8 cellular contexts compared by ENCODE assay signal in genomic region chr9:112378441-112379176, GRCh38. TPM values are rescaled to one million over a fixed set of nuclear protein-coding genes. Genes with fewer than 3 reads are reported as not detected.
DNase-seq lines count a peak whose midpoint lies in the region; TF ChIP-seq lines count a peak whose summit lies in the region.

No MANE protein-coding gene starts in this region.

- H3K4me3 ChIP-seq in GM12864 (ENCODE audit: low read depth, low read length) (peak overlapping the region; percentile 62), HFF-Myc (replicated peaks; ENCODE audit: low read depth, low read length) (peak overlapping the region; percentile 88), adrenal gland (peak overlapping the region in 3 of 4 donors; percentile 56 to 87 (median 75))

- no peak for TF ChIP-seq POLR2A in adrenal gland (IDR thresholded peaks at IDR 0.05)

- 12 to 17% (median 14%) methylated on average over 24 of the region's 24 CpGs for WGBS in adrenal gland, 4 donors

- intact Hi-C loops in adrenal gland (cut with DNase I), result no loop called here

- TF ChIP-seq CTCF in GM12864 (IDR thresholded peaks at IDR 0.05; ENCODE audit: low read depth, low read length, missing control alignments), result no peak
- no peak for TF ChIP-seq CTCF in HFF-Myc (IDR thresholded peaks at IDR 0.05; ENCODE audit: low read depth, low read length, missing control alignments)
- no peak for TF ChIP-seq CTCF in adrenal gland (IDR thresholded peaks at IDR 0.05)

- H3K27me3 ChIP-seq in adrenal gland, result no peaks in the 10 kb centered on the region

- peaks cover 33 to 46% of the 10 kb centered on the region in 2 donors for H3K4me1 ChIP-seq in adrenal gland (replicated peaks in 1 of 2)

- DNase-seq in GM12864 (ENCODE audit: low read depth) (no peak), HFF-Myc (ENCODE audit: extremely low read depth, low read depth) (no peak), NCI-H526 treated with DMSO at 0.1 percent for 48 hours (lab: John Stamatoyannopoulos, UW) (peak; percentile 6), adrenal gland (peak in 3 of 7 donors; percentile 11 to 58 (median 20)), iPS-NIHi11 (ENCODE audit: low spot score) (peak; percentile 10), HuH-7.5 (ENCODE audit: low spot score) (no peak), NCI-H1694 treated with DMSO at 0.1 percent for 48 hours (lab: John Stamatoyannopoulos, UW) (no peak)
- DNase-seq in stimulated activated CD4-positive, alpha-beta T cell treated with anti-CD3 and anti-CD28 coated beads, Interleukin-15, amount 100 ng/mL, for 24 hours, result peak; percentile 60

- H3K9me3 ChIP-seq in adrenal gland (replicated peaks in 1 of 3), result no peaks in the 10 kb centered on the region

- H3K36me3 ChIP-seq in adrenal gland (replicated peaks in 1 of 2), result no peaks in the 10 kb centered on the region

- peak overlapping the region; percentile 91 to 98 (median 97) for H3K27ac ChIP-seq in adrenal gland

RNA-seq across cellular contexts. Expression of gene HSDL2, which starts 1.3 kb away (rescaled TPM):
- 100 to 1,000 TPM in 2 of 8 donors, 10 to 100 TPM in 6; 60.3 to 102 (median 85.2) TPM for total RNA-seq in adrenal gland
- 100 to 1,000 TPM in 1 of 3 donors, 10 to 100 TPM in 2; 43.8 to 127 (median 51.6) TPM for polyA plus RNA-seq in adrenal gland

RNA-seq across cellular contexts. Expression of gene PTBP3, which starts 45.2 kb away (rescaled TPM):
- 10 to 100 TPM; 21.6 to 56.6 (median 42.6) TPM for total RNA-seq in adrenal gland
- polyA plus RNA-seq in adrenal gland, result 10 to 100 TPM in 1 of 3 donors, 1 to 10 TPM in 2; 4.4 to 15.2 (median 6.3) TPM

Comparison
In these comparisons a context has a peak if more than half of its experiments do, and no peak if none do; other contexts are left out.
1. DNase-seq: peak in NCI-H526 treated with DMSO at 0.1 percent for 48 hours (single experiment), iPS-NIHi11 (single experiment) and stimulated activated CD4-positive, alpha-beta T cell treated with anti-CD3 and anti-CD28 coated beads, Interleukin-15, amount 100 ng/mL, for 24 hours (single experiment); none in GM12864 (single experiment), HFF-Myc (single experiment), HuH-7.5 (single experiment) and NCI-H1694 treated with DMSO at 0.1 percent for 48 hours (single experiment).
2. Peak in every context shown above with its lines, with median percentiles within 50 percentile points of each other: H3K4me3 ChIP-seq.